In genomic region chr1:81801032-81801833, GRCh38 we compare ENCODE assay signal across 8 cellular contexts. TPM values are rescaled to one million over a fixed set of nuclear protein-coding genes. Genes with fewer than 3 reads are reported as not detected.
DNase-seq lines count a peak whose midpoint lies in the region; ATAC-seq, FAIRE-seq and TF ChIP-seq lines count a peak whose summit lies in the region.

No MANE protein-coding gene starts in this region.

- H3K4me3 ChIP-seq in IMR-90 (ENCODE audit: insufficient read depth, low read depth, low read length) (peak overlapping the region; percentile 55), HepG2 (replicated peaks in 1 of 3; ENCODE audit: insufficient read depth in 1 of 3, low read depth in 2 of 3, low read length in 3 of 3) (peak overlapping the region; percentile 73 to 77 (median 76))

- H3K9me3 Mint-ChIP-seq in activated CD8-positive, alpha-beta T cell treated with anti-CD3 and anti-CD28 coated beads for 36 hours = no peaks in the 10 kb centered on the region
- no peaks in the 10 kb centered on the region for H3K9me3 Mint-ChIP-seq in activated CD8-positive, alpha-beta T cell treated with anti-CD3 and anti-CD28 coated beads, Interleukin-2, amount 10 ng/mL, durations not matched to agents 7 days and 5 days (ENCODE audit: insufficient read depth)

- no peak overlapping the region; the same call in 1 of the 2 replicates for H3K4ac ChIP-seq in IMR-90 (ENCODE audit: low read depth, low read length)

- TF ChIP-seq RAD21 in IMR-90 (IDR thresholded peaks at IDR 0.05; ENCODE audit: low read length) (0 out of 2 replicates have a peak, but pooled peaks have one; percentile 13), HepG2 (CRISPR knock-in tag; IDR thresholded peaks at IDR 0.05) (no peak)

- H3K56ac ChIP-seq in IMR-90 (ENCODE audit: extremely low read depth, insufficient read depth, low read length) = no peak overlapping the region

- H3K27me3 ChIP-seq in IMR-90 (ENCODE audit: control insufficient read depth, insufficient read depth, low read length) (peaks cover 8% of the 10 kb centered on the region), HepG2 (ENCODE audit: control insufficient read depth in 1 of 2, insufficient read depth in 2 of 2, low read length in 2 of 2) (peaks cover 2 to 17% of the 10 kb centered on the region in 2 experiments; a peak in 4 of 5 replicates)

- no peak overlapping the region for H3K14ac ChIP-seq in IMR-90 (replicated peaks; ENCODE audit: low read depth, low read length)

- intact Hi-C loops in activated CD8-positive, alpha-beta T cell treated with anti-CD3 and anti-CD28 coated beads for 36 hours (cut with micrococcal nuclease) = loop anchor here (10.0 kb wide), 1 partner anchor 56 kb away; no protein-coding TSS in a partner anchor
- intact Hi-C loops in IMR-90 (cut with micrococcal nuclease) (loop anchor here (2.0 to 5.0 kb wide), 3 partner anchors 252 to 1582 kb away; no protein-coding TSS in a partner anchor), HepG2 (cut with micrococcal nuclease; ENCODE audit: unreplicated experiment) (no loop called here)

- no peak overlapping the region for H2BK20ac ChIP-seq in IMR-90 (ENCODE audit: low read depth, low read length)

- no peak overlapping the region for H3K18ac ChIP-seq in IMR-90 (ENCODE audit: low read depth, low read length)

- H2AK9ac ChIP-seq in IMR-90 (replicated peaks; ENCODE audit: low read depth, low read length, poor library complexity) = peak overlapping the region; percentile 33

- H3K4me3 Mint-ChIP-seq in activated CD8-positive, alpha-beta T cell treated with anti-CD3 and anti-CD28 coated beads for 36 hours = peak overlapping the region; percentile 43
- H3K4me3 Mint-ChIP-seq in activated CD8-positive, alpha-beta T cell treated with anti-CD3 and anti-CD28 coated beads, Interleukin-2, amount 10 ng/mL, durations not matched to agents 7 days and 5 days = no peak overlapping the region

- H3K27ac ChIP-seq in IMR-90 (ENCODE audit: insufficient read depth, low read length) (peak overlapping the region; percentile 50), HepG2 (ENCODE audit: extremely low read length, insufficient read depth, low read length) (peak overlapping the region; percentile 84)

- peak overlapping the region; percentile 6; the same call in 1 of the 2 replicates for H4K91ac ChIP-seq in IMR-90 (ENCODE audit: insufficient read depth, low read depth, low read length)

- peak overlapping the region in 1 of 2 experiments; percentile 66; a peak in 1 of 4 replicates for H4K8ac ChIP-seq in IMR-90 (ENCODE audit: low read depth in 2 of 2, low read length in 2 of 2)

- H2AK5ac ChIP-seq in IMR-90 (ENCODE audit: low read depth, low read length) = no peak overlapping the region

- dilution Hi-C loops in IMR-90 (cut with HindIII; ENCODE audit: low sequenced_read_pairs, unreplicated experiment) = no loop called here

- H2BK120ac ChIP-seq in IMR-90 (ENCODE audit: low read depth, low read length) = no peak overlapping the region

- ATAC-seq in activated CD8-positive, alpha-beta T cell treated with anti-CD3 and anti-CD28 coated beads for 36 hours = peak; percentile 42
- no peak for ATAC-seq in activated CD8-positive, alpha-beta T cell treated with anti-CD3 and anti-CD28 coated beads, Interleukin-2, amount 10 ng/mL, durations not matched to agents 7 days and 5 days
- ATAC-seq in IMR-90 (ENCODE audit: low read depth) = peak; percentile 73
- ATAC-seq in HepG2 = peak; percentile 73
- no peak for ATAC-seq in GM21381 (IDR thresholded peaks at IDR 0.05; ENCODE audit: unreplicated experiment)

- no peaks in the 10 kb centered on the region for H3K9me1 ChIP-seq in IMR-90 (ENCODE audit: insufficient read depth, low read length)

- H2AFZ ChIP-seq in IMR-90 (replicated peaks; ENCODE audit: low read length, poor library complexity) (peak overlapping the region; percentile 90), HepG2 (ENCODE audit: low read length) (peak overlapping the region; percentile 54)

- FAIRE-seq in RCC 7860 (lab: Jason Lieb, UNC) (no peak), HepG2 (lab: Jason Lieb, UNC) (no peak)

- H3K4me2 ChIP-seq in IMR-90 (ENCODE audit: low read depth, low read length) (peak overlapping the region; percentile 63), HepG2 (ENCODE audit: low read depth, low read length) (peak overlapping the region; percentile 65)

- H3K36me3 ChIP-seq in IMR-90 (ENCODE audit: control insufficient read depth, insufficient read depth, low read length) (no peaks in the 10 kb centered on the region), HepG2 (replicated peaks in 1 of 2; ENCODE audit: control insufficient read depth in 1 of 2, insufficient read depth in 2 of 2, low read length in 2 of 2) (no peaks in the 10 kb centered on the region)

- H3K9me3 ChIP-seq in IMR-90 (ENCODE audit: control insufficient read depth, insufficient read depth, low read length) (no peaks in the 10 kb centered on the region), HepG2 (ENCODE audit: low read length) (no peaks in the 10 kb centered on the region)

- H3K79me1 ChIP-seq in IMR-90 (ENCODE audit: low read depth in 1 of 2, low read length in 2 of 2) = no peaks in the 10 kb centered on the region; a peak in 1 of 4 replicates

- H4K20me1 ChIP-seq in IMR-90 (ENCODE audit: insufficient read depth, low read length) (no peaks in the 10 kb centered on the region), HepG2 (ENCODE audit: insufficient read depth, low read length) (no peaks in the 10 kb centered on the region)

- POLR2A ChIA-PET in activated CD8-positive, alpha-beta T cell treated with anti-CD3 and anti-CD28 coated beads for 36 hours (lab: Charles Lee) = interaction anchor here (0.6 kb wide), 1 partner anchor 11 kb away, joined by 3 read pairs; no protein-coding TSS in a partner anchor
- POLR2A ChIA-PET in activated CD8-positive, alpha-beta T cell treated with anti-CD3 and anti-CD28 coated beads, Interleukin-2, amount 10 ng/mL, durations not matched to agents 7 days and 5 days (lab: Charles Lee) = no interaction called here
- POLR2A ChIA-PET in IMR-90 (lab: Charles Lee; ENCODE audit: unreplicated experiment) (no interaction called here), HepG2 (lab: Yijun Ruan, JAX) (no interaction called here)

- no peak for TF ChIP-seq CTCF in activated CD8-positive, alpha-beta T cell treated with anti-CD3 and anti-CD28 coated beads for 36 hours (IDR thresholded peaks at IDR 0.05)
- TF ChIP-seq CTCF in IMR-90 (conservative IDR thresholded peaks at IDR 0.05; ENCODE audit: low read depth, low read length) (no peak), HepG2 (CRISPR knock-in tag; IDR thresholded peaks at IDR 0.05) (no peak)

- H3K9ac ChIP-seq in IMR-90 (ENCODE audit: low read depth, low read length) (peak overlapping the region; percentile 49; the same call in 1 of the 2 replicates), HepG2 (ENCODE audit: insufficient read depth, low read depth, low read length) (peak overlapping the region; percentile 69)

- H4K5ac ChIP-seq in IMR-90 (ENCODE audit: low read depth, low read length) = no peak overlapping the region

- H3K4me1 Mint-ChIP-seq in activated CD8-positive, alpha-beta T cell treated with anti-CD3 and anti-CD28 coated beads for 36 hours (ENCODE audit: low read depth) = peaks cover 3% of the 10 kb centered on the region
- H3K4me1 Mint-ChIP-seq in activated CD8-positive, alpha-beta T cell treated with anti-CD3 and anti-CD28 coated beads, Interleukin-2, amount 10 ng/mL, durations not matched to agents 7 days and 5 days (ENCODE audit: low read depth) = peaks cover 5% of the 10 kb centered on the region

- H3K4me1 ChIP-seq in IMR-90 (ENCODE audit: control insufficient read depth, insufficient read depth, low read length) = no peaks in the 10 kb centered on the region
- peaks cover 27% of the 10 kb centered on the region; the same call in 1 of the 2 replicates for H3K4me1 ChIP-seq in HepG2 (ENCODE audit: insufficient read depth, low read length)

- H3K27me3 Mint-ChIP-seq in activated CD8-positive, alpha-beta T cell treated with anti-CD3 and anti-CD28 coated beads for 36 hours = peaks cover 41% of the 10 kb centered on the region
- H3K27me3 Mint-ChIP-seq in activated CD8-positive, alpha-beta T cell treated with anti-CD3 and anti-CD28 coated beads, Interleukin-2, amount 10 ng/mL, durations not matched to agents 7 days and 5 days (ENCODE audit: low read depth) = peaks cover 53% of the 10 kb centered on the region

- 0% methylated on average over 8 of the region's 62 CpGs; no CpG with 5 or more reads in 1 of the 2 experiments for WGBS in IMR-90 (ENCODE audit: extremely low coverage in 2 of 2, insufficient read length in 1 of 2), 2 experiments
- WGBS in HepG2 (ENCODE audit: low lambda C conversion rate) = 5% methylated on average over 16 of the region's 62 CpGs

- in situ Hi-C loops in IMR-90 (cut with MboI; ENCODE audit: low sequenced_read_pairs) (no loop called here), HepG2 (cut with HindIII; ENCODE audit: extremely low pct_ligation_motif_present, low pct_unique_long_range_greater_than_20kb) (no loop called here)

- no TSS peak for BruUV-seq in IMR-90 (replicated peaks; lab: Mats Ljungman, UMichigan)
- TSS peak; percentile 61 for BruUV-seq in HepG2 (replicated peaks; lab: Mats Ljungman, UMichigan)

- no peaks in the 10 kb centered on the region for H3K36me3 Mint-ChIP-seq in activated CD8-positive, alpha-beta T cell treated with anti-CD3 and anti-CD28 coated beads for 36 hours (ENCODE audit: low read depth)
- H3K36me3 Mint-ChIP-seq in activated CD8-positive, alpha-beta T cell treated with anti-CD3 and anti-CD28 coated beads, Interleukin-2, amount 10 ng/mL, durations not matched to agents 7 days and 5 days (ENCODE audit: low read depth) = no peaks in the 10 kb centered on the region

- H3K79me2 ChIP-seq in HepG2 (ENCODE audit: insufficient read depth, low read length) = peaks cover 33% of the 10 kb centered on the region

- no peak for DNase-seq in activated CD8-positive, alpha-beta T cell treated with anti-CD3 and anti-CD28 coated beads for 36 hours
- DNase-seq in activated CD8-positive, alpha-beta T cell treated with anti-CD3 and anti-CD28 coated beads, Interleukin-2, amount 10 ng/mL, durations not matched to agents 7 days and 5 days = no peak
- DNase-seq in IMR-90 (peak; percentile 88), RCC 7860 (ENCODE audit: low spot score) (peak; percentile 81), dermis microvascular lymphatic vessel endothelial cell (ENCODE audit: low read depth in 2 of 2) (peak; percentile 56 to 90), HepG2 (ENCODE audit: low spot score) (peak; percentile 59), stromal cell of bone marrow (ENCODE audit: low read depth) (peak; percentile 91)

- H3K27ac Mint-ChIP-seq in activated CD8-positive, alpha-beta T cell treated with anti-CD3 and anti-CD28 coated beads for 36 hours = no peak overlapping the region
- no peak overlapping the region for H3K27ac Mint-ChIP-seq in activated CD8-positive, alpha-beta T cell treated with anti-CD3 and anti-CD28 coated beads, Interleukin-2, amount 10 ng/mL, durations not matched to agents 7 days and 5 days

- no peak overlapping the region for H2BK15ac ChIP-seq in IMR-90 (ENCODE audit: low read depth, low read length)

- no peak for TF ChIP-seq POLR2A in IMR-90 (IDR thresholded peaks at IDR 0.05; ENCODE audit: low read depth, low read length)
- 0 out of 4 replicates have a peak, but pooled peaks have one; percentile 25 to 38 for TF ChIP-seq POLR2A in HepG2 (IDR thresholded peaks at IDR 0.05; ENCODE audit: insufficient read depth in 1 of 2, low read depth in 2 of 2, low read length in 2 of 2)

- no peak overlapping the region for H3K23ac ChIP-seq in IMR-90 (ENCODE audit: low read depth, low read length)

- TF ChIP-seq EP300 in HepG2 (IDR thresholded peaks at IDR 0.05; ENCODE audit: low read depth in 2 of 2, low read length in 2 of 2) (no peak), HepG2 (CRISPR knock-in tag; IDR thresholded peaks at IDR 0.05; ENCODE audit: borderline replicate concordance) (no peak)

- CTCF ChIA-PET in activated CD8-positive, alpha-beta T cell treated with anti-CD3 and anti-CD28 coated beads for 36 hours (lab: Charles Lee) = no interaction called here
- CTCF ChIA-PET in activated CD8-positive, alpha-beta T cell treated with anti-CD3 and anti-CD28 coated beads, Interleukin-2, amount 10 ng/mL, durations not matched to agents 7 days and 5 days (lab: Charles Lee) = no interaction called here
- CTCF ChIA-PET in IMR-90 (lab: Yijun Ruan, JAX) (no interaction called here), HepG2 (lab: Yijun Ruan, JAX; ENCODE audit: low intra/inter-chr PET ratio, low total read pairs) (no interaction called here)

- H2BK5ac ChIP-seq in IMR-90 (ENCODE audit: low read depth, low read length, poor library complexity, severe bottlenecking) = no peak overlapping the region

RNA-seq across cellular contexts. Expression of gene ADGRL2, which starts 0.5 kb away (rescaled TPM):
- total RNA-seq in activated CD8-positive, alpha-beta T cell treated with anti-CD3 and anti-CD28 coated beads for 36 hours = not detected
- total RNA-seq in activated CD8-positive, alpha-beta T cell treated with anti-CD3 and anti-CD28 coated beads, Interleukin-2, amount 10 ng/mL, durations not matched to agents 7 days and 5 days = not detected
- total RNA-seq in IMR-90 (2012; rRNA removed) (36.9 and 42.7 TPM in 2 replicates), dermis microvascular lymphatic vessel endothelial cell (20.9 and 36.8 TPM in 2 replicates), HepG2 (2016; rRNA removed; fragmentation: Illumina TruSeq; extraction: Trizol) (14.5 and 15.3 TPM in 2 replicates)
- polyA plus RNA-seq in IMR-90 (2012; rRNA removed) (13.6 and 17.0 TPM in 2 replicates), HepG2 (2011; rRNA removed) (31.6 and 38.5 TPM in 2 replicates)
- polyA plus RNA-seq in IMR-90 (2012; cell fraction: cytosol; rRNA removed) = 2.9 and 4.0 TPM in 2 replicates
- 5.5 and 21.0 TPM in 2 replicates for polyA plus RNA-seq in IMR-90 (2012; cell fraction: nucleus; rRNA removed; ENCODE audit: low replicate concordance)
- total RNA-seq in HepG2 (2016; cell fraction: cytosol; rRNA removed; fragmentation: Illumina TruSeq; extraction: Trizol; ENCODE audit: low read depth) = 2.2 and 2.8 TPM in 2 replicates
- total RNA-seq in HepG2 (2016; cell fraction: insoluble cytoplasmic fraction; rRNA removed; fragmentation: Illumina TruSeq; extraction: Trizol) = 12.1 and 14.0 TPM in 2 replicates
- total RNA-seq in HepG2 (2016; cell fraction: membrane; rRNA removed; fragmentation: Illumina TruSeq; extraction: Trizol) = 6.3 and 8.1 TPM in 2 replicates
- 24.7 TPM in 2 replicates for total RNA-seq in HepG2 (2016; cell fraction: nucleus; rRNA removed; fragmentation: Illumina TruSeq; extraction: Trizol)
- polyA plus RNA-seq in HepG2 (2011; cell fraction: cytosol; rRNA removed) = 13.1 and 16.5 TPM in 2 replicates
- 24.9 and 42.3 TPM in 2 replicates for polyA plus RNA-seq in HepG2 (2011; cell fraction: nucleus; rRNA removed)
- 15.8 and 17.3 TPM in 2 replicates for polyA plus RNA-seq in HepG2 (2012)
- polyA plus RNA-seq in HepG2 (2016; cell fraction: cytosol; fragmentation: Illumina TruSeq; extraction: Trizol; ENCODE audit: low read depth) = 0.76 and 0.86 TPM in 2 replicates
- 9.3 and 11.0 TPM in 2 replicates for polyA plus RNA-seq in HepG2 (2016; cell fraction: insoluble cytoplasmic fraction; fragmentation: Illumina TruSeq; extraction: Trizol; ENCODE audit: low read depth)
- 3.0 and 3.2 TPM in 2 replicates for polyA plus RNA-seq in HepG2 (2016; cell fraction: membrane; fragmentation: Illumina TruSeq; extraction: Trizol; ENCODE audit: low read depth)
- polyA plus RNA-seq in HepG2 (2016; cell fraction: nucleus; fragmentation: Illumina TruSeq; extraction: Trizol; ENCODE audit: insufficient read depth, low read depth) = 20.1 and 21.6 TPM in 2 replicates
- 32.9 TPM in 1 of 2 replicates, not detected in the other for polyA minus RNA-seq in HepG2 (2011; rRNA and poly(A)+ RNA removed; ENCODE audit: low replicate concordance)
- 27.5 and 29.9 TPM in 2 replicates for polyA minus RNA-seq in HepG2 (2011; cell fraction: cytosol; rRNA and poly(A)+ RNA removed)
- polyA minus RNA-seq in HepG2 (2011; cell fraction: nucleus; rRNA and poly(A)+ RNA removed) = 95.0 and 96.0 TPM in 2 replicates

Comparison
In these comparisons a context has a peak if more than half of its experiments do, and no peak if none do; other contexts are left out.
1. ATAC-seq: peak in activated CD8-positive, alpha-beta T cell treated with anti-CD3 and anti-CD28 coated beads for 36 hours (single experiment), IMR-90 (single experiment) and HepG2 (single experiment); none in activated CD8-positive, alpha-beta T cell treated with anti-CD3 and anti-CD28 coated beads, Interleukin-2, amount 10 ng/mL, durations not matched to agents 7 days and 5 days (single experiment) and GM21381 (single experiment).
2. DNase-seq: peak in IMR-90 (single experiment), RCC 7860 (single experiment), dermis microvascular lymphatic vessel endothelial cell (2 of 2), HepG2 (single experiment) and stromal cell of bone marrow (single experiment); none in activated CD8-positive, alpha-beta T cell treated with anti-CD3 and anti-CD28 coated beads for 36 hours (single experiment) and activated CD8-positive, alpha-beta T cell treated with anti-CD3 and anti-CD28 coated beads, Interleukin-2, amount 10 ng/mL, durations not matched to agents 7 days and 5 days (single experiment).